1 cellular context compared by ENCODE assay signal in genomic region chr1:42183646-42184268, GRCh38.
TF ChIP-seq lines count a peak whose summit lies in the region.

No MANE protein-coding gene starts in this region.

TF ChIP-seq in WTC11, 78 proteins besides CTCF, POLR2A, EP300 and RAD21:
- no peak for TF ChIP-seq RORB (CRISPR knock-in tag; IDR thresholded peaks at IDR 0.05)
- no peak for TF ChIP-seq PREB (CRISPR knock-in tag; IDR thresholded peaks at IDR 0.05; ENCODE audit: borderline replicate concordance)
- TF ChIP-seq ATF1 (CRISPR knock-in tag; IDR thresholded peaks at IDR 0.05), result no peak
- TF ChIP-seq NFATC4 (CRISPR knock-in tag; IDR thresholded peaks at IDR 0.05), result no peak
- no peak for TF ChIP-seq ELF4 (CRISPR knock-in tag; IDR thresholded peaks at IDR 0.05; ENCODE audit: low read depth)
- TF ChIP-seq SMAD3 (CRISPR knock-in tag; IDR thresholded peaks at IDR 0.05; ENCODE audit: borderline replicate concordance), result no peak
- TF ChIP-seq TP53 (CRISPR knock-in tag; IDR thresholded peaks at IDR 0.05), result no peak
- no peak for TF ChIP-seq ATF2 (CRISPR knock-in tag; IDR thresholded peaks at IDR 0.05; ENCODE audit: borderline replicate concordance, low read depth)
- no peak for TF ChIP-seq CBFB (CRISPR knock-in tag; IDR thresholded peaks at IDR 0.05; ENCODE audit: low read depth)
- TF ChIP-seq FOXP4 (CRISPR knock-in tag; IDR thresholded peaks at IDR 0.05), result no peak
- TF ChIP-seq ZNF281 (CRISPR knock-in tag; IDR thresholded peaks at IDR 0.05), result no peak
- no peak for TF ChIP-seq FOXJ3 (CRISPR knock-in tag; IDR thresholded peaks at IDR 0.05; ENCODE audit: borderline replicate concordance)
- no peak for TF ChIP-seq ATF3 (CRISPR knock-in tag; conservative IDR thresholded peaks at IDR 0.05)
- no peak for TF ChIP-seq MAX (CRISPR knock-in tag; IDR thresholded peaks at IDR 0.05)
- no peak for TF ChIP-seq GTF2I (CRISPR knock-in tag; conservative IDR thresholded peaks at IDR 0.05)
TF ChIP-seq in WTC11: peak in this region for 0.
